Comparison of ENCODE assay signal across 27 cellular contexts in the genomic region with DNA sequence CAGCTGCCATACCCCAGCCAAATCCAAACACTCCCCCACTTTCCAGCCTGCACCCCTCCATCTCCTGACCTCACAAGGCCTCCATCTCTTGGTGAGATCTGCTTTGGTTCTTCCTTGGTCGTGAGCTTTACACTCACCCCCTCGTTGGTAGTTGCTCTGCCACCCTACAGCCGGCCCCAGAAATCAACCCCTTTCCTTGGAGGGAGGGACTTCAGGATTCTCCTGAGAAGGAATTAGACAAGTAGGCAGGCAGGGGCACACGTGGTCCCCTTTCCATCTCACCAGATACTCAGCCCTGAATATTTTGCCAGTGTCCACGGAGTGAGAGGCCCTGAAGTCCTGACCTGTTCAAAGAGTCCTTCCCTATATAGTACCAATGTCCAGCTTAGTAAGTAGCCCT.
"Had no signal": no experiment of that assay in that cellular context is flagged by ENCODE, and none has a peak within 500 bp of the region (broad histone marks: within the 10 kb centered on the region; RNA-seq: fewer than 3 reads in every experiment).

No MANE protein-coding gene starts in this region.

- H3K9me3 ChIP-seq: ovary, psoas muscle, right lobe of liver, sigmoid colon, suprapubic skin, testis, tibial artery, transverse colon, upper lobe of right lung, uterus had no signal

- H3K27ac Mint-ChIP-seq: natural killer cell; nephron; progenitor cell of endocrine pancreas; stimulated activated effector memory CD8-positive, alpha-beta T cell treated with anti-CD3 and anti-CD28 coated beads, Interleukin-12 subunit alpha, Interleukin-12 subunit beta, amount 100 ng/mL, for 72 hours; stimulated activated naive B cell treated with anti-CD40 and anti-IgM and Interleukin-4, amounts not matched to agents 10 μg/mL and 1 μg/mL and 100 μg/mL, for 72 hours; stimulated activated naive CD8-positive, alpha-beta T cell treated with anti-CD3 and anti-CD28 coated beads, Interleukin-15, Interleukin-2, amounts not matched to agents 100 ng/mL and 50 ng/mL, for 24 hours; type B pancreatic cell had no signal

- H3K4me1 ChIP-seq: psoas muscle, right lobe of liver, sigmoid colon, testis, tibial artery, transverse colon, upper lobe of right lung, uterus had no signal

- H3K27ac ChIP-seq: ovary, parathyroid adenoma, psoas muscle, right lobe of liver, sigmoid colon, suprapubic skin, testis, tibial artery, transverse colon, upper lobe of right lung, uterus had no signal

- H3K4me1 Mint-ChIP-seq: stimulated activated effector memory CD8-positive, alpha-beta T cell treated with anti-CD3 and anti-CD28 coated beads, Interleukin-12 subunit alpha, Interleukin-12 subunit beta, amount 100 ng/mL, for 72 hours had no signal

- H3K27me3 Mint-ChIP-seq: naive thymus-derived CD4-positive, alpha-beta T cell; stimulated activated naive B cell treated with anti-CD40 and anti-IgM and Interleukin-4, amounts not matched to agents 10 μg/mL and 1 μg/mL and 100 μg/mL, for 72 hours; stimulated activated naive CD8-positive, alpha-beta T cell treated with anti-CD3 and anti-CD28 coated beads, Interleukin-15, Interleukin-2, amounts not matched to agents 100 ng/mL and 50 ng/mL, for 24 hours; type B pancreatic cell had no signal

- H3K4me3 ChIP-seq: ovary, psoas muscle, right lobe of liver, sigmoid colon, suprapubic skin, testis, tibial artery, transverse colon, upper lobe of right lung, uterus had no signal

- H3K27me3 ChIP-seq: ovary, right lobe of liver, sigmoid colon, suprapubic skin, testis, tibial artery, transverse colon, upper lobe of right lung, uterus had no signal

- ATAC-seq: naive thymus-derived CD4-positive, alpha-beta T cell; psoas muscle; right cardiac atrium had no signal

- H3K4me3 Mint-ChIP-seq: naive thymus-derived CD4-positive, alpha-beta T cell; natural killer cell; nephron; stimulated activated effector memory CD8-positive, alpha-beta T cell treated with anti-CD3 and anti-CD28 coated beads, Interleukin-12 subunit alpha, Interleukin-12 subunit beta, amount 100 ng/mL, for 72 hours; stimulated activated naive B cell treated with anti-CD40 and anti-IgM and Interleukin-4, amounts not matched to agents 10 μg/mL and 1 μg/mL and 100 μg/mL, for 72 hours; stimulated activated naive CD8-positive, alpha-beta T cell treated with anti-CD3 and anti-CD28 coated beads, Interleukin-15, Interleukin-2, amounts not matched to agents 100 ng/mL and 50 ng/mL, for 24 hours; type B pancreatic cell had no signal

- H3K36me3 Mint-ChIP-seq: natural killer cell; stimulated activated effector memory CD8-positive, alpha-beta T cell treated with anti-CD3 and anti-CD28 coated beads, Interleukin-12 subunit alpha, Interleukin-12 subunit beta, amount 100 ng/mL, for 72 hours; stimulated activated naive B cell treated with anti-CD40 and anti-IgM and Interleukin-4, amounts not matched to agents 10 μg/mL and 1 μg/mL and 100 μg/mL, for 72 hours; type B pancreatic cell had no signal

- H3K36me3 ChIP-seq: ovary, right lobe of liver, sigmoid colon, suprapubic skin, tibial artery, transverse colon, upper lobe of right lung, uterus had no signal

- H3K9me3 Mint-ChIP-seq: naive thymus-derived CD4-positive, alpha-beta T cell; natural killer cell; nephron; stimulated activated effector memory CD8-positive, alpha-beta T cell treated with anti-CD3 and anti-CD28 coated beads, Interleukin-12 subunit alpha, Interleukin-12 subunit beta, amount 100 ng/mL, for 72 hours; stimulated activated naive B cell treated with anti-CD40 and anti-IgM and Interleukin-4, amounts not matched to agents 10 μg/mL and 1 μg/mL and 100 μg/mL, for 72 hours; stimulated activated naive CD8-positive, alpha-beta T cell treated with anti-CD3 and anti-CD28 coated beads, Interleukin-15, Interleukin-2, amounts not matched to agents 100 ng/mL and 50 ng/mL, for 24 hours; type B pancreatic cell had no signal

- DNase-seq: natural killer cell; occipital lobe; ovary; psoas muscle; right cardiac atrium; right lobe of liver; sigmoid colon; stimulated activated CD4-positive, alpha-beta T cell treated with anti-CD3 and anti-CD28 coated beads, Interleukin-15, amount 100 ng/mL, for 24 hours; stimulated activated CD4-positive, alpha-beta T cell treated with anti-CD3 and anti-CD28 coated beads, Interleukin-2, amount 100 ng/mL, for 24 hours; stimulated activated CD4-positive, alpha-beta T cell treated with anti-CD3 and anti-CD28 coated beads, Interleukin-2, amount 100 ng/mL, for 48 hours; stimulated activated CD4-positive, alpha-beta T cell treated with anti-CD3 and anti-CD28 coated beads, Interleukin-4, amount 100 ng/mL, for 24 hours; stimulated activated naive B cell treated with anti-CD40 and anti-IgM and Interleukin-4, amounts not matched to agents 10 μg/mL and 1 μg/mL and 100 μg/mL, for 72 hours; stimulated activated naive CD4-positive, alpha-beta T cell treated with Interleukin-2 at 50 U/mL for 16 hours; substantia nigra; testis; tibial artery; transverse colon; upper lobe of right lung; uterus had no signal
